In the genomic region with DNA sequence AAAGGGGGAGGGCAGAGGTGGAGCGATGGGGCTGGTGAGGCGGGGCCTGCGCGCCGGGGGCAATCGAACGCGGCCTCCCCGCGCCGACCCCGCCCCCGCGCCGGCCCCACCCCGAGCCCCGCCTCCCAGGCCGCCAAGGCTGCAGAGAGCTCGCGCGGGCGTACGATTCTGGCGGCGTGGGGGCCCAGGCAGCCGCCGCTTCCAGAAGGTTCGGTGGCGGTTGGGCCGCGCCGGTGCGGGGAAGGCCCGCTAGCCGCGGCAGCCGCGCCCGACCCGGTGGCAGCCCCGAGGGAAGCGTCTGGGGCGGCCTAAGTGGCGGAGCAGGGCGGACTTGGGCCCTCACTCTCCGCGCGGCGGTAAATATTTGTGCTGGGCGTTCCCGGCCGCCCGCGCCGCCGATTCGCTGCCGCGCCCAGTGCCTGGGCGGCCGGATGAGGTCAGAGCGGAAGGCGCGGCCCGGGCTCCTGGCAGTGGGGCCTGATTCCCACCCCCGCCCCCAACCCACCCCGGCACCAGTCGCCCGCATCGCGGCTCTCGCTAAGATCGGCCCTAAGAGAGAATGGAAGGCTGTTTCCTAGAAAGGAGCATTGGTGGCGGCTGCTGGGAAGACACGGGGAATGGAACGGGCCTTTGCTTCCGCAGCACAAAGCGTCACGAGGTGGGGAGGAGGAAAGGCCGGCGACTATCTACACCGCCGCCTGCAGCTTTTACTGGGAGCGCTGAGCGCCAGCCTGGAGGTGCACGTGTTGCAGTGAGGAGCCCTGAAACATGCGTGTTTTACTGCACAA, we compare ENCODE assay signal across 8 cellular contexts. TPM values are rescaled to one million over a fixed set of nuclear protein-coding genes. Genes with fewer than 3 reads are reported as not detected.
DNase-seq lines count a peak whose midpoint lies in the region; ATAC-seq and TF ChIP-seq lines count a peak whose summit lies in the region.

A gene with protein sequence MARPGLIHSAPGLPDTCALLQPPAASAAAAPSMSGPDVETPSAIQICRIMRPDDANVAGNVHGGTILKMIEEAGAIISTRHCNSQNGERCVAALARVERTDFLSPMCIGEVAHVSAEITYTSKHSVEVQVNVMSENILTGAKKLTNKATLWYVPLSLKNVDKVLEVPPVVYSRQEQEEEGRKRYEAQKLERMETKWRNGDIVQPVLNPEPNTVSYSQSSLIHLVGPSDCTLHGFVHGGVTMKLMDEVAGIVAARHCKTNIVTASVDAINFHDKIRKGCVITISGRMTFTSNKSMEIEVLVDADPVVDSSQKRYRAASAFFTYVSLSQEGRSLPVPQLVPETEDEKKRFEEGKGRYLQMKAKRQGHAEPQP (minus strand): TSS at position 368 of the 788 bp plus-strand sequence. CDS start 368 bp downstream, outside the sequence.

- H3K27ac ChIP-seq in coronary artery = peak within 1 kb of the TSS; percentile 99
- H3K27ac ChIP-seq in left lung = peak within 1 kb of the TSS; percentile 97 to 98

- H3K27me3 ChIP-seq in BE2C = no peaks in the 10 kb centered on the region
- H3K27me3 ChIP-seq in left lung = peaks cover 0 to 12% of the 10 kb centered on the region in 2 donors

- H3K4me1 ChIP-seq in BE2C (no peaks in the 10 kb centered on the region), left lung (peaks cover 11 to 19% of the 10 kb centered on the region in 2 donors)

- peak within 1 kb of the TSS; percentile 97 for H3K27ac Mint-ChIP-seq in activated CD4-positive, alpha-beta T cell treated with anti-CD3 and anti-CD28 coated beads, Interleukin-2, amount 10 ng/mL, durations not matched to agents 24 days and 14 days

- TF ChIP-seq CTCF in BE2C (IDR thresholded peaks at IDR 0.05; ENCODE audit: low read depth, low read length) (no peak), coronary artery (IDR thresholded peaks at IDR 0.05) (no peak), left lung (IDR thresholded peaks at IDR 0.05) (no peak)

- no peaks in the 10 kb centered on the region for H3K27me3 Mint-ChIP-seq in activated CD4-positive, alpha-beta T cell treated with anti-CD3 and anti-CD28 coated beads, Interleukin-2, amount 10 ng/mL, durations not matched to agents 24 days and 14 days

- no peaks in the 10 kb centered on the region for H3K9me3 Mint-ChIP-seq in activated CD4-positive, alpha-beta T cell treated with anti-CD3 and anti-CD28 coated beads, Interleukin-2, amount 10 ng/mL, durations not matched to agents 24 days and 14 days

- H3K4me1 Mint-ChIP-seq in activated CD4-positive, alpha-beta T cell treated with anti-CD3 and anti-CD28 coated beads, Interleukin-2, amount 10 ng/mL, durations not matched to agents 24 days and 14 days = peaks cover 33% of the 10 kb centered on the region

- ATAC-seq in HG03378 (IDR thresholded peaks at IDR 0.05; ENCODE audit: unreplicated experiment) (peak; percentile 50), left lung (peak; percentile 97)

- H3K9me3 ChIP-seq in BE2C = no peaks in the 10 kb centered on the region
- H3K9me3 ChIP-seq in left lung = no peaks in the 10 kb centered on the region

- H3K36me3 Mint-ChIP-seq in activated CD4-positive, alpha-beta T cell treated with anti-CD3 and anti-CD28 coated beads, Interleukin-2, amount 10 ng/mL, durations not matched to agents 24 days and 14 days (ENCODE audit: low read depth) = peaks cover 7% of the 10 kb centered on the region

- H3K36me3 ChIP-seq in BE2C (no peaks in the 10 kb centered on the region), left lung (no peaks in the 10 kb centered on the region)

- peak; percentile 59 for TF ChIP-seq POLR2A in GM19099 (IDR thresholded peaks at IDR 0.05; ENCODE audit: extremely low read depth, insufficient read length, low read depth)

- H3K4me3 ChIP-seq in BE2C (ENCODE audit: low read depth, low read length) (peak within 1 kb of the TSS; percentile 66), coronary artery (peak within 1 kb of the TSS; percentile 76), left lung (peak within 1 kb of the TSS; percentile 42 to 61)

- H3K4me3 Mint-ChIP-seq in activated CD4-positive, alpha-beta T cell treated with anti-CD3 and anti-CD28 coated beads, Interleukin-2, amount 10 ng/mL, durations not matched to agents 24 days and 14 days = peak within 1 kb of the TSS; percentile 93

- DNase-seq in BE2C = peak; percentile 87
- DNase-seq in NCI-H510A (lab: John Stamatoyannopoulos, UW) = peak; percentile 96
- peak; percentile 97 for DNase-seq in activated CD4-positive, alpha-beta T cell treated with anti-CD3 and anti-CD28 coated beads, Interleukin-2, amount 10 ng/mL, durations not matched to agents 24 days and 14 days
- DNase-seq in coronary artery (ENCODE audit: low spot score) = peak; percentile 92
- peak; percentile 86 to 95 for DNase-seq in left lung
- peak; percentile 87 to 93 for DNase-seq in stimulated activated CD4-positive, alpha-beta T cell treated with anti-CD3 and anti-CD28 coated beads, Interleukin-2, amount 100 ng/mL, for 48 hours

- intact Hi-C loops in activated CD4-positive, alpha-beta T cell treated with anti-CD3 and anti-CD28 coated beads, Interleukin-2, amount 10 ng/mL, durations not matched to agents 24 days and 14 days (cut with micrococcal nuclease) = loop anchor here (1.0 to 10.0 kb wide), 5 partner anchors 34 to 399 kb away; partner anchors contain the start of genes NPHP4 and RNF207
- intact Hi-C loops in left lung (cut with DNase I) = no loop called here

RNA-seq across cellular contexts. Expression of the gene that starts here (rescaled TPM):
- 143 TPM for polyA plus RNA-seq in BE2C (2012; ENCODE audit: insufficient read depth, insufficient read length, low read depth)
- 133 and 136 TPM in 2 replicates for total RNA-seq in activated CD4-positive, alpha-beta T cell treated with anti-CD3 and anti-CD28 coated beads, Interleukin-2, amount 10 ng/mL, durations not matched to agents 24 days and 14 days
- 10 to 100 TPM; 28.8 to 30.1 TPM for total RNA-seq in left lung

Comparison
In these comparisons a context has a peak if more than half of its experiments do, and no peak if none do; other contexts are left out.
1. Peak in every context shown above with its lines: DNase-seq, ATAC-seq, H3K4me3 ChIP-seq and H3K27ac ChIP-seq.